Comparison of ENCODE assay signal across 8 cellular contexts in genomic region chr1:25810341-25811299, GRCh38. TPM values are rescaled to one million over a fixed set of nuclear protein-coding genes. Genes with fewer than 3 reads are reported as not detected.
DNase-seq lines count a peak whose midpoint lies in the region; ATAC-seq and TF ChIP-seq lines count a peak whose summit lies in the region.

No MANE protein-coding gene starts in this region.

- WGBS in smooth muscle cell (ENCODE audit: low lambda C conversion rate) = 42% methylated on average over 20 of the region's 21 CpGs

- peaks cover 7% of the 10 kb centered on the region for H4K20me1 ChIP-seq in smooth muscle cell (ENCODE audit: low read depth)

- no peak overlapping the region for H3K4me3 Mint-ChIP-seq in activated naive CD8-positive, alpha-beta T cell treated with anti-CD3 and anti-CD28 coated beads, Interleukin-2, amount 10 ng/mL, durations not matched to agents 7 days and 5 days

- H2AFZ ChIP-seq in smooth muscle cell (ENCODE audit: low read depth) = no peak overlapping the region

- no peak overlapping the region for H3K27ac Mint-ChIP-seq in activated naive CD8-positive, alpha-beta T cell treated with anti-CD3 and anti-CD28 coated beads, Interleukin-2, amount 10 ng/mL, durations not matched to agents 7 days and 5 days

- no peaks in the 10 kb centered on the region for H3K36me3 ChIP-seq in smooth muscle cell (ENCODE audit: low read depth)

- H3K4me1 ChIP-seq in smooth muscle cell (ENCODE audit: low read depth) = no peaks in the 10 kb centered on the region

- peak; percentile 91 for TF ChIP-seq CTCF in smooth muscle cell (IDR thresholded peaks at IDR 0.05; ENCODE audit: borderline replicate concordance, insufficient read depth, poor library complexity, severe bottlenecking)

- peak; percentile 18 for DNase-seq in DMS79 (lab: John Stamatoyannopoulos, UW)
- DNase-seq in Kasumi-1 (lab: John Stamatoyannopoulos, UW) = peak; percentile 42 to 61
- peak; percentile 53 to 75 (median 67) for DNase-seq in T-helper 1 cell
- DNase-seq in activated naive CD8-positive, alpha-beta T cell treated with anti-CD3 and anti-CD28 coated beads, Interleukin-2, amount 10 ng/mL, durations not matched to agents 7 days and 5 days = peak; percentile 90
- peak; percentile 86 for DNase-seq in left ventricle myocardium superior
- DNase-seq in smooth muscle cell (lab: John Stamatoyannopoulos, UW; ENCODE audit: unreplicated experiment) = peak; percentile 25

- peak; percentile 69 for ATAC-seq in activated naive CD8-positive, alpha-beta T cell treated with anti-CD3 and anti-CD28 coated beads, Interleukin-2, amount 10 ng/mL, durations not matched to agents 7 days and 5 days (ENCODE audit: low read depth)
- ATAC-seq in left ventricle myocardium superior (peak; percentile 58), GM19467 (IDR thresholded peaks at IDR 0.05; ENCODE audit: unreplicated experiment) (no peak), GM18907 (IDR thresholded peaks at IDR 0.05; ENCODE audit: unreplicated experiment) (no peak)

- H3K4me2 ChIP-seq in smooth muscle cell = no peak overlapping the region

- no peak overlapping the region for H3K9ac ChIP-seq in smooth muscle cell (ENCODE audit: low read depth)

- no peaks in the 10 kb centered on the region for H3K27me3 ChIP-seq in smooth muscle cell (ENCODE audit: low read depth)

- H3F3A ChIP-seq in smooth muscle cell (ENCODE audit: low read depth) = no peaks in the 10 kb centered on the region

- H3K27ac ChIP-seq in smooth muscle cell (ENCODE audit: low read depth) = no peak overlapping the region

- H3K4me3 ChIP-seq in smooth muscle cell = no peak overlapping the region

- no peaks in the 10 kb centered on the region for H3K9me3 Mint-ChIP-seq in activated naive CD8-positive, alpha-beta T cell treated with anti-CD3 and anti-CD28 coated beads, Interleukin-2, amount 10 ng/mL, durations not matched to agents 7 days and 5 days

- no peaks in the 10 kb centered on the region for H3K27me3 Mint-ChIP-seq in activated naive CD8-positive, alpha-beta T cell treated with anti-CD3 and anti-CD28 coated beads, Interleukin-2, amount 10 ng/mL, durations not matched to agents 7 days and 5 days

- no peaks in the 10 kb centered on the region for H3K79me2 ChIP-seq in smooth muscle cell (ENCODE audit: low read depth)

- H3K4me1 Mint-ChIP-seq in activated naive CD8-positive, alpha-beta T cell treated with anti-CD3 and anti-CD28 coated beads, Interleukin-2, amount 10 ng/mL, durations not matched to agents 7 days and 5 days = peaks cover 3% of the 10 kb centered on the region

- H3K9me3 ChIP-seq in smooth muscle cell (replicated peaks; ENCODE audit: low read depth) = no peaks in the 10 kb centered on the region

- POLR2A ChIA-PET in activated naive CD8-positive, alpha-beta T cell treated with anti-CD3 and anti-CD28 coated beads, Interleukin-2, amount 10 ng/mL, durations not matched to agents 7 days and 5 days (lab: Charles Lee) = interaction anchor here (1.1 kb wide), 1 partner anchor 202 kb away, joined by 3 read pairs; no protein-coding TSS in a partner anchor

- intact Hi-C loops in left ventricle myocardium superior (cut with micrococcal nuclease) = no loop called here

- H3K36me3 Mint-ChIP-seq in activated naive CD8-positive, alpha-beta T cell treated with anti-CD3 and anti-CD28 coated beads, Interleukin-2, amount 10 ng/mL, durations not matched to agents 7 days and 5 days = no peaks in the 10 kb centered on the region

RNA-seq across cellular contexts. Expression of gene MTFR1L, which starts 9.1 kb away (rescaled TPM):
- 10 to 100 TPM; 40.8 to 41.3 TPM for total RNA-seq in activated naive CD8-positive, alpha-beta T cell treated with anti-CD3 and anti-CD28 coated beads, Interleukin-2, amount 10 ng/mL, durations not matched to agents 7 days and 5 days
- total RNA-seq in left ventricle myocardium superior = 227 TPM
- 39.9 and 47.2 TPM in 2 replicates for total RNA-seq in smooth muscle cell
- polyA plus RNA-seq in smooth muscle cell = 63.9 and 71.2 TPM in 2 replicates

RNA-seq across cellular contexts. Expression of gene SELENON, which starts 10.6 kb away (rescaled TPM):
- total RNA-seq in activated naive CD8-positive, alpha-beta T cell treated with anti-CD3 and anti-CD28 coated beads, Interleukin-2, amount 10 ng/mL, durations not matched to agents 7 days and 5 days = 10 to 100 TPM; 10.3 to 11.4 TPM
- total RNA-seq in left ventricle myocardium superior (46.3 TPM), smooth muscle cell (26.6 and 32.6 TPM in 2 replicates)
- polyA plus RNA-seq in smooth muscle cell = 48.9 and 62.9 TPM in 2 replicates

RNA-seq across cellular contexts. Expression of gene AUNIP, which starts 48.6 kb away (rescaled TPM):
- total RNA-seq in activated naive CD8-positive, alpha-beta T cell treated with anti-CD3 and anti-CD28 coated beads, Interleukin-2, amount 10 ng/mL, durations not matched to agents 7 days and 5 days = 1 to 10 TPM; 4.8 TPM
- not detected for total RNA-seq in left ventricle myocardium superior
- total RNA-seq in smooth muscle cell = 0.18 and 2.1 TPM in 2 replicates
- 1.1 and 1.3 TPM in 2 replicates for polyA plus RNA-seq in smooth muscle cell

Comparison
In these comparisons a context has a peak if more than half of its experiments do, and no peak if none do; other contexts are left out.
1. DNase-seq: peak in every context shown above with its lines; median percentile 90 in activated naive CD8-positive, alpha-beta T cell treated with anti-CD3 and anti-CD28 coated beads, Interleukin-2, amount 10 ng/mL, durations not matched to agents 7 days and 5 days; 86 in left ventricle myocardium superior; 67 in T-helper 1 cell; 52 in Kasumi-1; 25 in smooth muscle cell; 18 in DMS79.
2. ATAC-seq: peak in activated naive CD8-positive, alpha-beta T cell treated with anti-CD3 and anti-CD28 coated beads, Interleukin-2, amount 10 ng/mL, durations not matched to agents 7 days and 5 days (single experiment) and left ventricle myocardium superior (single experiment); none in GM19467 (single experiment) and GM18907 (single experiment).